In genomic region chr1:217238945-217239344, GRCh38 we compare ENCODE assay signal across 29 cellular contexts.
"Had no signal": no experiment of that assay in that cellular context is flagged by ENCODE, and none has a peak within 500 bp of the region (broad histone marks: within the 10 kb centered on the region; RNA-seq: fewer than 3 reads in every experiment).

No MANE protein-coding gene starts in this region.

- H3K4me3 ChIP-seq: adrenal gland, body of pancreas, colonic mucosa, dorsolateral prefrontal cortex, esophagus squamous epithelium, gastroesophageal sphincter, heart right ventricle had no signal

- H3K27me3 ChIP-seq: adrenal gland, body of pancreas, colonic mucosa, esophagus squamous epithelium, gastroesophageal sphincter, heart right ventricle had no signal

- H3K36me3 ChIP-seq: adrenal gland, colonic mucosa, esophagus squamous epithelium, gastroesophageal sphincter, heart right ventricle had no signal

- H3K27ac ChIP-seq: adrenal gland, body of pancreas, colonic mucosa, dorsolateral prefrontal cortex, esophagus squamous epithelium, gastroesophageal sphincter, heart right ventricle, VCaP had no signal

- H3K9me3 ChIP-seq: adrenal gland, body of pancreas, colonic mucosa, esophagus squamous epithelium, gastroesophageal sphincter, heart right ventricle had no signal

- H3K4me1 ChIP-seq: adrenal gland, body of pancreas, colonic mucosa, esophagus squamous epithelium, gastroesophageal sphincter, heart right ventricle had no signal

- DNase-seq: activated B cell treated with CpG ODN at 0.5 μM for 24 hours; activated CD4-positive, alpha-beta memory T cell treated with anti-CD3 and anti-CD28 coated beads for 36 hours; activated CD4-positive, alpha-beta T cell treated with anti-CD3 and anti-CD28 coated beads for 36 hours; activated CD4-positive, alpha-beta T cell treated with anti-CD3 and anti-CD28 coated beads, Interleukin-2, amount 10 ng/mL, durations not matched to agents 24 days and 14 days; activated CD8-positive, alpha-beta memory T cell treated with anti-CD3 and anti-CD28 coated beads, Interleukin-2, amount 10 ng/mL, durations not matched to agents 7 days and 5 days; activated CD8-positive, alpha-beta memory T cell treated with anti-CD3 and anti-CD28 coated beads, Interleukin-2, amount 50 U/mL, for 4 hours; activated CD8-positive, alpha-beta T cell treated with anti-CD3 and anti-CD28 coated beads, Interleukin-2, amount 10 ng/mL, durations not matched to agents 7 days and 5 days; activated effector memory CD4-positive, alpha-beta T cell treated with anti-CD3 and anti-CD28 coated beads, Interleukin-2, amount 50 U/mL, for 16 hours; activated naive CD4-positive, alpha-beta T cell treated with anti-CD3 and anti-CD28 coated beads for 36 hours; activated naive CD8-positive, alpha-beta T cell treated with anti-CD3 and anti-CD28 coated beads for 36 hours; activated naive CD8-positive, alpha-beta T cell treated with anti-CD3 and anti-CD28 coated beads, Interleukin-2, amount 50 U/mL, for 24 hours; activated T-cell treated with anti-CD3 and anti-CD28 coated beads, Interleukin-2, amount 50 U/mL, for 1 hour; activated T-cell treated with anti-CD3 and anti-CD28 coated beads, Interleukin-2, amount 50 U/mL, for 48 hours; adrenal gland; amygdala; aorta; body of pancreas; caudate nucleus; colonic mucosa; dorsolateral prefrontal cortex; effector memory CD4-positive, alpha-beta T cell; endodermal cell; esophagus squamous epithelium; foreskin melanocyte; heart right ventricle; T-helper 1 cell; T-helper 17 cell had no signal
